In genomic region chr17:66737524-66737923, GRCh38 we compare ENCODE assay signal across 11 cellular contexts.
DNase-seq lines count a peak whose midpoint lies in the region; FAIRE-seq and TF ChIP-seq lines count a peak whose summit lies in the region.
"Had no signal": no experiment of that assay in that cellular context is flagged by ENCODE, and none has a peak within 500 bp of the region (broad histone marks: within the 10 kb centered on the region; RNA-seq: fewer than 3 reads in every experiment).

No MANE protein-coding gene starts in this region.

- H3K27ac Mint-ChIP-seq in endothelial cell (ENCODE audit: unreplicated experiment) = no peak overlapping the region
- H3K27ac Mint-ChIP-seq in activated naive CD4-positive, alpha-beta T cell treated with anti-CD3 and anti-CD28 coated beads, Interleukin-2, amount 10 ng/mL, durations not matched to agents 7 days and 5 days = no peak overlapping the region

- H3K9me3 ChIP-seq in kidney (ENCODE audit: control insufficient read depth in 1 of 2, low read length in 2 of 2) = no peaks in the 10 kb centered on the region

- DNase-seq in NCI-H510A treated with DMSO at 0.1 percent for 48 hours (lab: John Stamatoyannopoulos, UW) = peak; percentile 56
- peak; percentile 36 for DNase-seq in endothelial cell (ENCODE audit: low spot score)
- DNase-seq in kidney = peak; percentile 84
- peak; percentile 47 for DNase-seq in superior temporal gyrus (ENCODE audit: extremely low spot score)
- no peak for DNase-seq in stimulated activated naive CD4-positive, alpha-beta T cell (lab: John Stamatoyannopoulos, UW)
- no peak for DNase-seq in stimulated activated CD4-positive, alpha-beta T cell treated with anti-CD3 and anti-CD28 coated beads, Interleukin-2, amount 100 ng/mL, for 48 hours
- no peak for DNase-seq in T-helper 2 cell
- no peak for DNase-seq in activated naive CD4-positive, alpha-beta T cell treated with anti-CD3 and anti-CD28 coated beads, Interleukin-2, amount 10 ng/mL, durations not matched to agents 7 days and 5 days
- DNase-seq: activated T-cell treated with anti-CD3 and anti-CD28 coated beads, Interleukin-2, amount 50 U/mL, for 48 hours; NCI-H1048 had no signal

- no peak overlapping the region for H3K27ac ChIP-seq in kidney (ENCODE audit: low read depth in 2 of 2, low read length in 2 of 2)

- no peaks in the 10 kb centered on the region for H3K27me3 Mint-ChIP-seq in endothelial cell (ENCODE audit: unreplicated experiment)
- H3K27me3 Mint-ChIP-seq in activated naive CD4-positive, alpha-beta T cell treated with anti-CD3 and anti-CD28 coated beads, Interleukin-2, amount 10 ng/mL, durations not matched to agents 7 days and 5 days = no peaks in the 10 kb centered on the region

- no peak overlapping the region for H3K9ac ChIP-seq in kidney (ENCODE audit: low read length in 2 of 2)

- no peaks in the 10 kb centered on the region for H3K36me3 Mint-ChIP-seq in endothelial cell (ENCODE audit: low read depth, unreplicated experiment)
- peaks cover 52% of the 10 kb centered on the region for H3K36me3 Mint-ChIP-seq in activated naive CD4-positive, alpha-beta T cell treated with anti-CD3 and anti-CD28 coated beads, Interleukin-2, amount 10 ng/mL, durations not matched to agents 7 days and 5 days

- peaks cover 10 to 26% of the 10 kb centered on the region in 2 donors for H3K36me3 ChIP-seq in kidney (ENCODE audit: control insufficient read depth in 1 of 2, insufficient read depth in 2 of 2, low read length in 2 of 2)

- CTCF ChIA-PET in activated naive CD4-positive, alpha-beta T cell treated with anti-CD3 and anti-CD28 coated beads, Interleukin-2, amount 10 ng/mL, durations not matched to agents 7 days and 5 days (lab: Charles Lee) = interaction anchor here (1.8 kb wide), 1 partner anchor 10 kb away, joined by 5 read pairs; no protein-coding TSS in a partner anchor

- H3K4me3 ChIP-seq in kidney (ENCODE audit: low read length in 2 of 2) = no peak overlapping the region

- H3K4me3 Mint-ChIP-seq in endothelial cell (ENCODE audit: unreplicated experiment) = no peak overlapping the region
- no peak overlapping the region for H3K4me3 Mint-ChIP-seq in activated naive CD4-positive, alpha-beta T cell treated with anti-CD3 and anti-CD28 coated beads, Interleukin-2, amount 10 ng/mL, durations not matched to agents 7 days and 5 days

- TF ChIP-seq CTCF in endothelial cell (IDR thresholded peaks at IDR 0.05; ENCODE audit: unreplicated experiment) (no peak), kidney (IDR thresholded peaks at IDR 0.05; ENCODE audit: borderline replicate concordance, extremely low read depth, insufficient read depth) (peak; percentile 1)

- FAIRE-seq in kidney (lab: Jason Lieb, UNC) = no peak
- FAIRE-seq: keratinocyte had no signal

- H3K9me3 Mint-ChIP-seq in endothelial cell (ENCODE audit: unreplicated experiment) = no peaks in the 10 kb centered on the region
- H3K9me3 Mint-ChIP-seq in activated naive CD4-positive, alpha-beta T cell treated with anti-CD3 and anti-CD28 coated beads, Interleukin-2, amount 10 ng/mL, durations not matched to agents 7 days and 5 days = no peaks in the 10 kb centered on the region

- peaks cover 10% of the 10 kb centered on the region for H3K4me1 Mint-ChIP-seq in endothelial cell (ENCODE audit: unreplicated experiment)
- H3K4me1 Mint-ChIP-seq in activated naive CD4-positive, alpha-beta T cell treated with anti-CD3 and anti-CD28 coated beads, Interleukin-2, amount 10 ng/mL, durations not matched to agents 7 days and 5 days = peaks cover 2% of the 10 kb centered on the region

- intact Hi-C loops in kidney (cut with DNase I) = no loop called here

- no peaks in the 10 kb centered on the region for H3K4me1 ChIP-seq in kidney (ENCODE audit: control insufficient read depth in 1 of 2, insufficient read depth in 1 of 2, low read depth in 1 of 2, low read length in 2 of 2)

Comparison
In these comparisons a context has a peak if more than half of its experiments do, and no peak if none do; other contexts are left out.
1. DNase-seq: peak in NCI-H510A treated with DMSO at 0.1 percent for 48 hours (single experiment), endothelial cell (single experiment), kidney (single experiment) and superior temporal gyrus (single experiment); none in stimulated activated naive CD4-positive, alpha-beta T cell (0 of 6), stimulated activated CD4-positive, alpha-beta T cell treated with anti-CD3 and anti-CD28 coated beads, Interleukin-2, amount 100 ng/mL, for 48 hours (0 of 2), T-helper 2 cell (0 of 5) and activated naive CD4-positive, alpha-beta T cell treated with anti-CD3 and anti-CD28 coated beads, Interleukin-2, amount 10 ng/mL, durations not matched to agents 7 days and 5 days (single experiment).